In the genomic region with DNA sequence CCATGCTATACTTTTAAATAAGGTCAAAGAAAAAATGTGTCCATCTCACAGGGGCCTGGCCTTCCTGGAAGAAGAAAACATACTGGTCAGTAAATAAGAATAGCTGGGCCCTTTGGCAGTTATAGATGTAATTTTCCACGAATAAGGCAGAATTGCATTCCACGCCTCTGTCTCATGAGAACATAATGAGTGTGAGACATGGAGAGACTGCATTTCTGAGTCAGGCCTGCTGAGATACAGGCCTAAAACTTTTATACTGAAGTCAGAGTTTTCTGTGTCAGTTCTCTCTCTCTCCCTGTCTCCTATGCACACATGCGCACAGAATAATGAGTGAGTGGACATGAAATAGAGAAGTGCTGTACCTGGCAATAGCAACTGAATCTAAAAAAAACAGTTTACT, we compare ENCODE assay signal across 9 cellular contexts. TPM values are rescaled to one million over a fixed set of nuclear protein-coding genes. Genes with fewer than 3 reads are reported as not detected.
DNase-seq lines count a peak whose midpoint lies in the region; TF ChIP-seq lines count a peak whose summit lies in the region.
"Had no signal": no experiment of that assay in that cellular context is flagged by ENCODE, and none has a peak within 500 bp of the region (broad histone marks: within the 10 kb centered on the region; RNA-seq: fewer than 3 reads in every experiment).

No MANE protein-coding gene starts in this region.

- CTCF ChIA-PET in activated CD4-positive, alpha-beta memory T cell treated with anti-CD3 and anti-CD28 coated beads, Interleukin-2, amount 10 ng/mL, durations not matched to agents 7 days and 5 days (lab: Charles Lee): no interaction called here

- no peak overlapping the region for H4K8ac ChIP-seq in mesenchymal stem cell (ENCODE audit: low read length)

- H2BK5ac ChIP-seq in mesenchymal stem cell (ENCODE audit: low read depth, low read length, poor library complexity, severe bottlenecking): peak overlapping the region; percentile 5

- H3K4ac ChIP-seq in mesenchymal stem cell (ENCODE audit: low read depth in 1 of 2, low read length in 2 of 2): peak overlapping the region; percentile 9 to 63

- no peak overlapping the region for H3K4me2 ChIP-seq in mesenchymal stem cell (ENCODE audit: low read length, poor library complexity, severe bottlenecking)

- peak in 1 of 2 donors; percentile 36 for TF ChIP-seq POLR2A in uterus (IDR thresholded peaks at IDR 0.05)

- H3K14ac ChIP-seq in mesenchymal stem cell (ENCODE audit: low read length in 2 of 2): no peak overlapping the region

- H3K4me1 ChIP-seq in mesenchymal stem cell (ENCODE audit: control insufficient read depth, insufficient read depth, low read depth, low read length) (peaks cover 12% of the 10 kb centered on the region), uterus (no peaks in the 10 kb centered on the region)

- no peak overlapping the region for H3K23ac ChIP-seq in mesenchymal stem cell (ENCODE audit: low read length in 2 of 2)

- no peak overlapping the region for H2AK5ac ChIP-seq in mesenchymal stem cell (ENCODE audit: low read length, severe bottlenecking)

- no peaks in the 10 kb centered on the region for H3K79me1 ChIP-seq in mesenchymal stem cell (replicated peaks; ENCODE audit: low read length, poor library complexity, severe bottlenecking)

- no peaks in the 10 kb centered on the region for H3K9me3 Mint-ChIP-seq in activated CD4-positive, alpha-beta memory T cell treated with anti-CD3 and anti-CD28 coated beads, Interleukin-2, amount 10 ng/mL, durations not matched to agents 7 days and 5 days
- H3K9me3 Mint-ChIP-seq: neural crest cell had no signal

- no peak overlapping the region for H4K91ac ChIP-seq in mesenchymal stem cell (ENCODE audit: low read length)

- H3K27me3 ChIP-seq in mesenchymal stem cell (ENCODE audit: control insufficient read depth in 1 of 2, insufficient read depth in 1 of 2, low read length in 2 of 2): no peaks in the 10 kb centered on the region
- H3K27me3 ChIP-seq in uterus: no peaks in the 10 kb centered on the region

- no peaks in the 10 kb centered on the region for H3K36me3 Mint-ChIP-seq in activated CD4-positive, alpha-beta memory T cell treated with anti-CD3 and anti-CD28 coated beads, Interleukin-2, amount 10 ng/mL, durations not matched to agents 7 days and 5 days (ENCODE audit: low read depth)

- intact Hi-C loops in uterus (cut with DNase I; ENCODE audit: low total_unique reads): no loop called here

- H2BK120ac ChIP-seq in mesenchymal stem cell (ENCODE audit: low read depth, low read length): no peak overlapping the region

- no peak overlapping the region for H2AFZ ChIP-seq in mesenchymal stem cell (ENCODE audit: low read depth, low read length)

- no peaks in the 10 kb centered on the region for H3K9me3 ChIP-seq in mesenchymal stem cell (ENCODE audit: control insufficient read depth, low read length)
- H3K9me3 ChIP-seq in uterus: no peaks in the 10 kb centered on the region

- peak overlapping the region; percentile 78 for H3K9ac ChIP-seq in mesenchymal stem cell (ENCODE audit: low read length)

- H3K36me3 ChIP-seq in mesenchymal stem cell (ENCODE audit: control insufficient read depth in 1 of 2, insufficient read depth in 2 of 2, low read depth in 1 of 2, low read length in 2 of 2): peaks cover 3 to 15% of the 10 kb centered on the region in 2 experiments
- H3K36me3 ChIP-seq in uterus: no peaks in the 10 kb centered on the region

- H3K27ac Mint-ChIP-seq in activated CD4-positive, alpha-beta memory T cell treated with anti-CD3 and anti-CD28 coated beads, Interleukin-2, amount 10 ng/mL, durations not matched to agents 7 days and 5 days: no peak overlapping the region

- no peak overlapping the region for H2BK15ac ChIP-seq in mesenchymal stem cell (ENCODE audit: low read depth, poor library complexity, severe bottlenecking)

- POLR2A ChIA-PET in activated CD4-positive, alpha-beta memory T cell treated with anti-CD3 and anti-CD28 coated beads, Interleukin-2, amount 10 ng/mL, durations not matched to agents 7 days and 5 days (lab: Charles Lee): interaction anchor here (0.6 kb wide), 1 partner anchor 384 kb away, joined by 3 read pairs; no protein-coding TSS in a partner anchor

- 6% methylated on average over 2 of the region's 3 CpGs for whole genome bisulfite sequencing in mesenchymal stem cell

- H3K27me3 Mint-ChIP-seq in activated CD4-positive, alpha-beta memory T cell treated with anti-CD3 and anti-CD28 coated beads, Interleukin-2, amount 10 ng/mL, durations not matched to agents 7 days and 5 days: peaks cover 4% of the 10 kb centered on the region

- H3K27ac ChIP-seq in coronary artery: peak overlapping the region; percentile 44 to 78
- H3K27ac ChIP-seq in mesenchymal stem cell (ENCODE audit: low read length, poor library complexity, severe bottlenecking): peak overlapping the region; percentile 75
- peak overlapping the region; percentile 37 to 61 for H3K27ac ChIP-seq in uterus

- H3K4me3 Mint-ChIP-seq in activated CD4-positive, alpha-beta memory T cell treated with anti-CD3 and anti-CD28 coated beads, Interleukin-2, amount 10 ng/mL, durations not matched to agents 7 days and 5 days: no peak overlapping the region
- H3K4me3 Mint-ChIP-seq: neural crest cell had no signal

- TF ChIP-seq CTCF in coronary artery (IDR thresholded peaks at IDR 0.05) (no peak), uterus (IDR thresholded peaks at IDR 0.05) (no peak)

- H3K4me3 ChIP-seq in coronary artery: no peak overlapping the region
- no peak overlapping the region for H3K4me3 ChIP-seq in mesenchymal stem cell (ENCODE audit: insufficient read depth in 1 of 2, low read depth in 1 of 2, low read length in 2 of 2)
- no peak overlapping the region for H3K4me3 ChIP-seq in uterus

- no peaks in the 10 kb centered on the region for H3K4me1 Mint-ChIP-seq in activated CD4-positive, alpha-beta memory T cell treated with anti-CD3 and anti-CD28 coated beads, Interleukin-2, amount 10 ng/mL, durations not matched to agents 7 days and 5 days

- H3K18ac ChIP-seq in mesenchymal stem cell (ENCODE audit: low read depth in 1 of 2, low read length in 2 of 2): peak overlapping the region; percentile 67 to 82

- H2BK12ac ChIP-seq in mesenchymal stem cell (ENCODE audit: low read length in 2 of 2): peak overlapping the region in 1 of 2 experiments; percentile 31

- DNase-seq in M059J (ENCODE audit: low read depth) (peak; percentile 92), coronary artery (ENCODE audit: low spot score) (no peak), mesenchymal stem cell (peak; percentile 92), uterus (no peak)
- no peak for DNase-seq in activated CD4-positive, alpha-beta memory T cell treated with anti-CD3 and anti-CD28 coated beads, Interleukin-2, amount 10 ng/mL, durations not matched to agents 7 days and 5 days
- DNase-seq in stimulated activated CD4-positive, alpha-beta T cell treated with anti-CD3 and anti-CD28 coated beads, Interleukin-2, amount 100 ng/mL, for 24 hours: no peak
- no peak for DNase-seq in activated T-cell treated with anti-CD3 and anti-CD28 coated beads, Interleukin-2, amount 50 U/mL, for 1 hour
- DNase-seq: NCI-H446 treated with DMSO at 0.1 percent for 48 hours had no signal

RNA-seq across cellular contexts. Expression of a gene that starts 20.4 kb away (rescaled TPM):
- 7.9 and 12.4 TPM in 2 replicates for total RNA-seq in M059J (2014; rRNA removed; shearing (Covaris generic))
- polyA plus RNA-seq in mesenchymal stem cell (2013, experiment 1 of 2): 378 TPM
- polyA plus RNA-seq in mesenchymal stem cell (2013, experiment 2 of 2): 388 TPM
- total RNA-seq in uterus: 10 to 100 TPM; 43.8 to 94.9 (median 70.1) TPM
- 1 to 10 TPM; 1.3 to 1.5 TPM for total RNA-seq in activated CD4-positive, alpha-beta memory T cell treated with anti-CD3 and anti-CD28 coated beads, Interleukin-2, amount 10 ng/mL, durations not matched to agents 7 days and 5 days

Comparison
In these comparisons a context has a peak if more than half of its experiments do, and no peak if none do; other contexts are left out.
1. DNase-seq: peak in M059J (single experiment) and mesenchymal stem cell (single experiment); none in coronary artery (single experiment), uterus (0 of 2), activated CD4-positive, alpha-beta memory T cell treated with anti-CD3 and anti-CD28 coated beads, Interleukin-2, amount 10 ng/mL, durations not matched to agents 7 days and 5 days (single experiment), stimulated activated CD4-positive, alpha-beta T cell treated with anti-CD3 and anti-CD28 coated beads, Interleukin-2, amount 100 ng/mL, for 24 hours (0 of 2) and activated T-cell treated with anti-CD3 and anti-CD28 coated beads, Interleukin-2, amount 50 U/mL, for 1 hour (single experiment).
2. Peak in every context shown above with its lines, with median percentiles within 50 percentile points of each other: H3K27ac ChIP-seq.